8 cellular contexts compared by ENCODE assay signal in genomic region chr5:151126199-151126645, GRCh38. TPM values are rescaled to one million over a fixed set of nuclear protein-coding genes. Genes with fewer than 3 reads are reported as not detected.
DNase-seq lines count a peak whose midpoint lies in the region; ATAC-seq, FAIRE-seq and TF ChIP-seq lines count a peak whose summit lies in the region.

No MANE protein-coding gene starts in this region.

- no peak for FAIRE-seq in bronchial epithelial cell (lab: Jason Lieb, UNC)

- TF ChIP-seq CTCF in VCaP (conservative IDR thresholded peaks at IDR 0.05) (peak; percentile 91), bronchial epithelial cell (IDR thresholded peaks at IDR 0.05; ENCODE audit: insufficient read depth, low read length, severe bottlenecking) (peak; percentile 91), kidney epithelial cell (IDR thresholded peaks at IDR 0.05; ENCODE audit: insufficient read depth, low read length, poor library complexity, severe bottlenecking) (peak; percentile 89)

- no peak overlapping the region for H3K27ac ChIP-seq in VCaP

- H3K27me3 ChIP-seq in bronchial epithelial cell (ENCODE audit: control insufficient read depth, insufficient read depth, low read length), result peaks cover 2% of the 10 kb centered on the region
- no peaks in the 10 kb centered on the region for H3K27me3 ChIP-seq in kidney epithelial cell (ENCODE audit: control insufficient read depth, insufficient read depth, low read length)

- H3K36me3 ChIP-seq in bronchial epithelial cell (ENCODE audit: control insufficient read depth, insufficient read depth, low read length) (no peaks in the 10 kb centered on the region), kidney epithelial cell (ENCODE audit: control insufficient read depth, insufficient read depth, low read length) (no peaks in the 10 kb centered on the region)

- DNase-seq in CD1c-positive myeloid dendritic cell (ENCODE audit: extremely low spot score), result peak; percentile 79
- peak; percentile 84 for DNase-seq in NAMALWA (ENCODE audit: low spot score)
- peak; percentile 26 for DNase-seq in bronchial epithelial cell (ENCODE audit: low read depth)
- no peak for DNase-seq in kidney epithelial cell (ENCODE audit: low read depth)
- peak; percentile 69 to 73 for DNase-seq in stimulated activated CD4-positive, alpha-beta T cell treated with anti-CD3 and anti-CD28 coated beads, Interleukin-2, amount 100 ng/mL, for 24 hours
- DNase-seq in NCI-H2081 treated with DMSO at 0.1 percent for 48 hours (lab: John Stamatoyannopoulos, UW), result no peak

- ATAC-seq in GM19463 (IDR thresholded peaks at IDR 0.05; ENCODE audit: unreplicated experiment), result peak; percentile 28

- H3K4me3 ChIP-seq in bronchial epithelial cell (ENCODE audit: low read depth, low read length), result no peak overlapping the region
- H3K4me3 ChIP-seq in kidney epithelial cell (ENCODE audit: low read depth, low read length), result no peak overlapping the region

RNA-seq across cellular contexts. Expression of gene ANXA6, which starts 31.4 kb away (rescaled TPM):
- total RNA-seq in bronchial epithelial cell (1.3 and 11.3 TPM in 2 replicates), kidney epithelial cell (59.9 and 64.1 TPM in 2 replicates)

RNA-seq across cellular contexts. Expression of gene TNIP1, which starts 45.4 kb away (rescaled TPM):
- total RNA-seq in bronchial epithelial cell (65.6 and 75.3 TPM in 2 replicates), kidney epithelial cell (454 and 530 TPM in 2 replicates)

Comparison
In these comparisons a context has a peak if more than half of its experiments do, and no peak if none do; other contexts are left out.
1. DNase-seq: peak in CD1c-positive myeloid dendritic cell (single experiment), NAMALWA (single experiment), bronchial epithelial cell (single experiment) and stimulated activated CD4-positive, alpha-beta T cell treated with anti-CD3 and anti-CD28 coated beads, Interleukin-2, amount 100 ng/mL, for 24 hours (2 of 2); none in kidney epithelial cell (single experiment) and NCI-H2081 treated with DMSO at 0.1 percent for 48 hours (single experiment).
2. Peak in every context shown above with its lines, with median percentiles within 50 percentile points of each other: CTCF ChIP-seq.